8 cellular contexts compared by ENCODE assay signal in the genomic region with DNA sequence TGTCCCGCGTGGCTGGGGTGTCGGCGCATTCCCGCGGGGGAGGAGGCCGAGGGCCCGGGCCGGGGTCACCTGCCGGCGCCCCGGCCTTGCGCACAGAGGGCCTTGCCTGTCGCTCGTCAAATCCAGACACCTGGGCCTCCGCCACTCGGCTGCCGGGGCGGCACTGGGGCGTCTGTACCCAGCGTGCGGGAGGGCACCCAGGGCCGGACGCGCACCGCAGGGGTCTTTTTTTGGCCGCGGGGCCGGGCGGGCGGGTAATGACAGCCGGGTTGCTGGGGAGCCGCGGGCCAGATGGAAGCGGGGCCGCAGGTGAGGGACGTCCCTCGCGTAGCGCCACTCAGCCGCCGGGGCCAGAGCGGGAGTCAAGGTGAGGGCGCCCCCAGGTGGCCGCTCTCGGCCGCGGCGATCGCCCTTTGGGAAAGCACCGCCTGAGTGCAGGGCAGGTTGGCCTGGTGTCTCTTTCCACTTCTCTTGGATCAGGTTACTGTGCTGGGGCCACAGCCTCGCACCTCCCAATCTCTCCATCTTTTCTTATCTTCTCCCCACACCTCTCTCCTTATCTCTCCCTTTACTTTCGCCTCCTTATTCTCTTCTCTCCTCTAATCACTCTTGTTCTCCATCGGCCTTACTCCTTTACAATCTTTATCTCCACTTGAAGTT. TPM values are rescaled to one million over a fixed set of nuclear protein-coding genes. Genes with fewer than 3 reads are reported as not detected.
A peak's percentile ranks its signal among the peaks of the same experiment; 100 is the strongest.
DNase-seq lines count a peak whose midpoint lies in the region; ATAC-seq, FAIRE-seq and TF ChIP-seq lines count a peak whose summit lies in the region.

No MANE protein-coding gene starts in this region.

- intact Hi-C loops in kidney (cut with DNase I) = no loop called here

- no peak overlapping the region for H3K9ac ChIP-seq in HUES64 (ENCODE audit: low read depth, low read length)
- peak overlapping the region; percentile 11 to 73 for H3K9ac ChIP-seq in kidney (ENCODE audit: low read length in 2 of 2)

- peaks cover 39% of the 10 kb centered on the region for H3K4me1 ChIP-seq in HUES64 (ENCODE audit: insufficient read depth, low read length)
- H3K4me1 ChIP-seq in kidney (ENCODE audit: control insufficient read depth in 1 of 2, insufficient read depth in 1 of 2, low read depth in 1 of 2, low read length in 2 of 2) = peaks cover 42 to 48% of the 10 kb centered on the region in 2 donors

- H3K4me3 ChIP-seq in GM12875 (ENCODE audit: low read depth, low read length) = no peak overlapping the region
- peak overlapping the region; percentile 45 for H3K4me3 ChIP-seq in HUES64 (ENCODE audit: low read length)
- H3K4me3 ChIP-seq in cardiac fibroblast (replicated peaks in 1 of 2; ENCODE audit: low read depth in 2 of 2, low read length in 2 of 2) = peak overlapping the region; percentile 67 to 96
- peak overlapping the region; percentile 23 to 74 for H3K4me3 ChIP-seq in kidney (ENCODE audit: low read length in 2 of 2)

- DNase-seq in cardiac fibroblast (ENCODE audit: low read depth in 2 of 2) (peak; percentile 80 to 83), kidney (peak; percentile 94)
- DNase-seq in stimulated activated CD4-positive, alpha-beta T cell treated with anti-CD3 and anti-CD28 coated beads, Interleukin-1b, Interleukin-23, amount 100 ng/mL, for 1 hour (ENCODE audit: low read depth in 2 of 2) = peak; percentile 66 to 83

- peak; percentile 65 to 70 for ATAC-seq in activated CD4-positive, CD25-positive, alpha-beta regulatory T cell treated with anti-CD3 and anti-CD28 coated beads, Interleukin-2, amount 50 U/mL, for 24 hours
- ATAC-seq in HG03520 (IDR thresholded peaks at IDR 0.05; ENCODE audit: unreplicated experiment) (no peak), HG03378 (IDR thresholded peaks at IDR 0.05; ENCODE audit: unreplicated experiment) (no peak)

- H3K9me3 ChIP-seq in HUES64 (ENCODE audit: insufficient read depth, low read depth, low read length) (no peaks in the 10 kb centered on the region), kidney (ENCODE audit: control insufficient read depth in 1 of 2, low read length in 2 of 2) (no peaks in the 10 kb centered on the region)

- H3K27ac ChIP-seq in HUES64 (ENCODE audit: low read depth, low read length) (no peak overlapping the region), kidney (ENCODE audit: low read depth in 2 of 2, low read length in 2 of 2) (peak overlapping the region; percentile 86 to 88)

- 4% methylated on average over 54 of the region's 54 CpGs for WGBS in HUES64

- H3K36me3 ChIP-seq in HUES64 (ENCODE audit: insufficient read depth, low read length) (no peaks in the 10 kb centered on the region), kidney (ENCODE audit: control insufficient read depth in 1 of 2, insufficient read depth in 2 of 2, low read length in 2 of 2) (peaks cover under 1 to 8% of the 10 kb centered on the region in 2 donors)

- FAIRE-seq in kidney (lab: Jason Lieb, UNC) = no peak

- peaks cover 55% of the 10 kb centered on the region for H3K27me3 ChIP-seq in HUES64 (ENCODE audit: insufficient read depth, low read length)

- TF ChIP-seq CTCF in GM12875 (IDR thresholded peaks at IDR 0.05; ENCODE audit: borderline replicate concordance, insufficient read depth, low read depth, low read length) (peak; percentile 92), cardiac fibroblast (IDR thresholded peaks at IDR 0.05; ENCODE audit: low read depth, low read length) (peak; percentile 76), kidney (IDR thresholded peaks at IDR 0.05; ENCODE audit: borderline replicate concordance, extremely low read depth, insufficient read depth) (peak; percentile 85)

RNA-seq across cellular contexts. Expression of gene PHLDB1, which starts 3.5 kb away (rescaled TPM):
- 51.4 TPM for polyA plus RNA-seq in HUES64 (2013, experiment 1 of 2)
- 62.6 TPM for polyA plus RNA-seq in HUES64 (2013, experiment 2 of 2)
- total RNA-seq in kidney = 118 TPM
- 39.1 TPM for polyA plus RNA-seq in kidney (ENCODE audit: insufficient read depth, low read depth, low replicate concordance)

RNA-seq across cellular contexts. Expression of gene ARCN1, which starts 38.7 kb away (rescaled TPM):
- 103 TPM for polyA plus RNA-seq in HUES64 (2013, experiment 1 of 2)
- polyA plus RNA-seq in HUES64 (2013, experiment 2 of 2) = 113 TPM
- total RNA-seq in kidney = 107 TPM
- polyA plus RNA-seq in kidney (ENCODE audit: insufficient read depth, low read depth, low replicate concordance) = 64.7 TPM

RNA-seq across cellular contexts. Expression of gene IFT46, which starts 45.2 kb away (rescaled TPM):
- polyA plus RNA-seq in HUES64 (2013, experiment 1 of 2) = 9.0 TPM
- polyA plus RNA-seq in HUES64 (2013, experiment 2 of 2) = 13.6 TPM
- total RNA-seq in kidney = 21.1 TPM
- 28.7 TPM for polyA plus RNA-seq in kidney (ENCODE audit: insufficient read depth, low read depth, low replicate concordance)

Comparison
In these comparisons a context has a peak if more than half of its experiments do, and no peak if none do; other contexts are left out.
1. ATAC-seq: peak in activated CD4-positive, CD25-positive, alpha-beta regulatory T cell treated with anti-CD3 and anti-CD28 coated beads, Interleukin-2, amount 50 U/mL, for 24 hours (2 of 2); none in HG03520 (single experiment) and HG03378 (single experiment).
2. Peak in every context shown above with its lines, with median percentiles within 50 percentile points of each other: CTCF ChIP-seq and DNase-seq.